In genomic region chr14:69580009-69580577, GRCh38 we compare ENCODE assay signal across 8 cellular contexts. TPM values are rescaled to one million over a fixed set of nuclear protein-coding genes. Genes with fewer than 3 reads are reported as not detected.
DNase-seq lines count a peak whose midpoint lies in the region; ATAC-seq and TF ChIP-seq lines count a peak whose summit lies in the region.

No MANE protein-coding gene starts in this region.

- no peaks in the 10 kb centered on the region for H3K9me3 ChIP-seq in lung (ENCODE audit: control insufficient read depth in 2 of 2, insufficient read depth in 1 of 2, low read length in 1 of 2)

- ATAC-seq in lung (ENCODE audit: insufficient read depth, low FRiP score) = peak; percentile 55
- ATAC-seq in GM21576 (IDR thresholded peaks at IDR 0.05; ENCODE audit: unreplicated experiment) = no peak

- in situ Hi-C loops in GM13977 (cut with MboI; ENCODE audit: low pct_unique_long_range_greater_than_20kb, low sequenced_read_pairs, unreplicated experiment) = loop anchor here (25.0 kb wide), 1 partner anchor 457 kb away; no protein-coding TSS in a partner anchor

- no peaks in the 10 kb centered on the region for H3K27me3 ChIP-seq in lung (ENCODE audit: control insufficient read depth, insufficient read depth)

- H3K4me3 ChIP-seq in cardiac fibroblast (replicated peaks in 1 of 2; ENCODE audit: low read depth in 2 of 2, low read length in 2 of 2) (no peak overlapping the region), lung (no peak overlapping the region)

- no peak overlapping the region for H3K27ac ChIP-seq in lung (ENCODE audit: low read depth in 1 of 2, low read length in 1 of 2)

- peak; percentile 38 for TF ChIP-seq CTCF in GM13977 (IDR thresholded peaks at IDR 0.05; ENCODE audit: extremely low read depth, insufficient read depth, missing control alignments)
- TF ChIP-seq CTCF in cardiac fibroblast (IDR thresholded peaks at IDR 0.05; ENCODE audit: low read depth, low read length) = peak; percentile 90
- TF ChIP-seq CTCF in lung (IDR thresholded peaks at IDR 0.05; ENCODE audit: control extremely low read depth, extremely low read depth) = no peak

- H3K4me1 ChIP-seq in lung (ENCODE audit: control insufficient read depth in 2 of 2, insufficient read depth in 2 of 2, low read length in 2 of 2) = peaks cover 0 to 4% of the 10 kb centered on the region in 2 donors

- DNase-seq in AG08395 (ENCODE audit: low spot score) = peak; percentile 53
- DNase-seq in GM13977 (ENCODE audit: low spot score) = no peak
- peak; percentile 85 for DNase-seq in NCI-H69 (lab: John Stamatoyannopoulos, UW)
- peak; percentile 98 to 99 for DNase-seq in cardiac fibroblast (ENCODE audit: low read depth in 2 of 2)
- DNase-seq in lung (ENCODE audit: low spot score) = no peak
- no peak for DNase-seq in OCI-M2 (lab: John Stamatoyannopoulos, UW; ENCODE audit: unreplicated experiment)
- DNase-seq in globus pallidus (ENCODE audit: low spot score) = no peak

- WGBS in lung, 2 donors = 43 to 45% methylated on average over 7 of the region's 7 CpGs

- H3K36me3 ChIP-seq in lung (ENCODE audit: control insufficient read depth in 2 of 2, insufficient read depth in 2 of 2, low read length in 2 of 2) = no peaks in the 10 kb centered on the region

RNA-seq across cellular contexts. Expression of gene CCDC177, which starts 5.4 kb away (rescaled TPM):
- total RNA-seq in lung = not detected
- polyA plus RNA-seq in lung = under 1 TPM in 1 of 2 donors, not detected in 1; 0.01 TPM

RNA-seq across cellular contexts. Expression of gene SUSD6, which starts 31.3 kb away (rescaled TPM):
- 10 to 100 TPM; 51.3 to 75.1 TPM for total RNA-seq in lung
- polyA plus RNA-seq in lung = 10 to 100 TPM; 16.0 to 70.7 TPM

Comparison
In these comparisons a context has a peak if more than half of its experiments do, and no peak if none do; other contexts are left out.
1. DNase-seq: peak in AG08395 (single experiment), NCI-H69 (single experiment) and cardiac fibroblast (2 of 2); none in GM13977 (single experiment), lung (single experiment), OCI-M2 (single experiment) and globus pallidus (single experiment).